1 cellular context compared by ENCODE assay signal in genomic region chr4:146340798-146341197, GRCh38.
TF ChIP-seq lines count a peak whose summit lies in the region.

No MANE protein-coding gene starts in this region.

TF ChIP-seq in liver, 16 proteins besides CTCF, POLR2A, EP300 and RAD21 (continued from another document):
- TF ChIP-seq, protein P1, sequence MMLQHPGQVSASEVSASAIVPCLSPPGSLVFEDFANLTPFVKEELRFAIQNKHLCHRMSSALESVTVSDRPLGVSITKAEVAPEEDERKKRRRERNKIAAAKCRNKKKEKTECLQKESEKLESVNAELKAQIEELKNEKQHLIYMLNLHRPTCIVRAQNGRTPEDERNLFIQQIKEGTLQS (IDR thresholded peaks at IDR 0.05), result no peak
- no peak for TF ChIP-seq JUND (IDR thresholded peaks at IDR 0.05)
